23 cellular contexts compared by ENCODE assay signal in the genomic region with DNA sequence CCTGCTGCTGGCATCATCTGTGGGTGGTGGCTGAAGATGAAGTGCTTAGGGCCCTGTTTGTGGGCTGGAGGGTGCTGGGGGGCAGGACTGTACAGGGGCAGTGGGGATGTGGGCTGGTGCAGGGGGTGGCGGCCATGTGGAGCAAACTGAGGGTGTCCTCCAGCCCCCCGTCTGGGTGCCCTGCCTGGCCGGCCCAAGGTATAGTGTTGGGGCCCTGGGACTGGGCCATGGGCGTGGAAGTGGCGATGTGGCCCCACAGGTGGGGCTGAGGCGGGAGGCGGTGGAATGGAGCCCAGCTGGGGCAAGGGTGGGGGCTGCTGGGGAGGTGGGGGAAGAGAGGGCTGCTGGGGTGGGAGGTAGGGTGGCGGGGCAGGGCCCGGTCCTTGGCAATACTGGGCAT. TPM values are rescaled to one million over a fixed set of nuclear protein-coding genes. Genes with fewer than 3 reads are reported as not detected.
A peak's percentile ranks its signal among the peaks of the same experiment; 100 is the strongest.
DNase-seq lines count a peak whose midpoint lies in the region; ATAC-seq and TF ChIP-seq lines count a peak whose summit lies in the region.
"Had no signal": no experiment of that assay in that cellular context is flagged by ENCODE, and none has a peak within 500 bp of the region (broad histone marks: within the 10 kb centered on the region; RNA-seq: fewer than 3 reads in every experiment).

No MANE protein-coding gene starts in this region.

- POLR2A ChIA-PET in HEK293 (lab: Yijun Ruan, JAX), result interaction anchor here (1.3 kb wide), 1 partner anchor 9 kb away, joined by 6 read pairs; the partner anchor contains the start of gene KDM5C

- DNase-seq in posterior vena cava (ENCODE audit: low spot score) (peak; percentile 70), aorta (peak in 1 of 2 donors; percentile 34), dedifferentiated amniotic fluid mesenchymal stem cell (ENCODE audit: extremely low spot score) (no peak)
- no peak for DNase-seq in stimulated activated CD4-positive, alpha-beta T cell treated with anti-CD3 and anti-CD28 coated beads, Interleukin-4, amount 100 ng/mL, for 1 hour
- DNase-seq: AML-193; CD4-positive, alpha-beta memory T cell; CD4-positive, CD25-positive, alpha-beta regulatory T cell; CD8-positive, alpha-beta memory T cell; COR-L47; DMS 273 treated with DMSO at 0.1 percent for 48 hours; DMS153; DMS53; DMS79; DND-41; EL; GDM1 had no signal

- peak; percentile 3 for ATAC-seq in aorta (ENCODE audit: low FRiP score)
- ATAC-seq in GM21576 (IDR thresholded peaks at IDR 0.05; ENCODE audit: unreplicated experiment), result no peak
- ATAC-seq: A549, GM12878 had no signal

- H3K9me3 ChIP-seq in HEK293 (ENCODE audit: control insufficient read depth, insufficient read depth, low read depth, low read length) (no peaks in the 10 kb centered on the region), aorta (ENCODE audit: control insufficient read depth, low read length) (no peaks in the 10 kb centered on the region)
- H3K9me3 ChIP-seq: A549; BLaER1 treated with 17β-estradiol and CSF1 and Interleukin-3, amounts not matched to agents 10 nM and 100 nM had no signal

- intact Hi-C loops in posterior vena cava (cut with DNase I) (no loop called here), aorta (cut with DNase I) (no loop called here)

- WGBS in aorta, 2 donors, result 96 to 98% methylated on average over 7 to 9 of the region's 9 CpGs

- H3K36me3 ChIP-seq in HEK293 (ENCODE audit: control insufficient read depth in 2 of 2, insufficient read depth in 1 of 2, low read length in 2 of 2) (peaks cover 0 to 16% of the 10 kb centered on the region in 2 experiments; a peak in 1 of 3 replicates), aorta (ENCODE audit: control insufficient read depth in 1 of 2, insufficient read depth in 2 of 2, low read length in 1 of 2) (no peaks in the 10 kb centered on the region)

- CTCF ChIA-PET in HEK293 (lab: Yijun Ruan, JAX), result interaction anchor here (0.6 to 1.0 kb wide), 2 partner anchors 8 to 12 kb away, joined by 3 to 6 read pairs; no protein-coding TSS in a partner anchor

- TF ChIP-seq CTCF in 22Rv1 (IDR thresholded peaks at IDR 0.05), result no peak
- TF ChIP-seq CTCF in HEK293 (tag by site-specific recombination; IDR thresholded peaks at IDR 0.05), result no peak

- H3K4me1 ChIP-seq in HEK293 (ENCODE audit: control insufficient read depth, insufficient read depth, low read length) (no peaks in the 10 kb centered on the region), aorta (ENCODE audit: control insufficient read depth in 1 of 2, insufficient read depth in 2 of 2, low read length in 2 of 2) (no peaks in the 10 kb centered on the region)
- H3K4me1 ChIP-seq: A549; BLaER1 treated with 17β-estradiol and CSF1 and Interleukin-3, amounts not matched to agents 10 nM and 100 nM had no signal

- H3K27me3 ChIP-seq in aorta (ENCODE audit: control insufficient read depth in 1 of 2, insufficient read depth in 2 of 2, low read length in 1 of 2), result no peaks in the 10 kb centered on the region

- H3K27ac ChIP-seq in 22Rv1, result 0 out of 2 replicates have a peak overlapping the region, but pooled peaks have one; percentile 87
- no peak overlapping the region for H3K27ac ChIP-seq in HEK293 (ENCODE audit: extremely low read depth, low read depth, low read length)
- H3K27ac ChIP-seq in aorta (ENCODE audit: low read depth in 1 of 2, low read length in 2 of 2), result no peak overlapping the region
- H3K27ac ChIP-seq: A549; BLaER1 treated with 17β-estradiol and CSF1 and Interleukin-3, amounts not matched to agents 10 nM and 100 nM; C4-2B had no signal

- no peak overlapping the region for H3K4me3 ChIP-seq in HEK293 (ENCODE audit: low read depth, low read length)
- H3K4me3 ChIP-seq in aorta (ENCODE audit: low read length in 2 of 2), result no peak overlapping the region
- H3K4me3 ChIP-seq: A549; BLaER1 treated with 17β-estradiol and CSF1 and Interleukin-3, amounts not matched to agents 10 nM and 100 nM; GM12878 had no signal

TF ChIP-seq in HEK293, 187 proteins besides CTCF, POLR2A, EP300 and RAD21:
- TF ChIP-seq EGR2 (tag by site-specific recombination; IDR thresholded peaks at IDR 0.05; ENCODE audit: low read depth), result peak; percentile 69
- no peak for TF ChIP-seq SP3 (tag by site-specific recombination; IDR thresholded peaks at IDR 0.05)
- peak; percentile 39 for TF ChIP-seq ZFHX2 (tag by site-specific recombination; conservative IDR thresholded peaks at IDR 0.05)

RNA-seq across cellular contexts. Expression of gene KDM5C, which starts 9.5 kb away (rescaled TPM):
- 10 to 100 TPM; 66.0 to 77.8 TPM for total RNA-seq in posterior vena cava
- 100 to 1,000 TPM in 1 of 2 donors, 10 to 100 TPM in 1; 78.7 to 118 TPM for total RNA-seq in aorta
- polyA plus RNA-seq in aorta, result 10 to 100 TPM; 14.0 to 37.1 TPM

RNA-seq across cellular contexts. Expression of gene IQSEC2, which starts 46.9 kb away (rescaled TPM):
- total RNA-seq in posterior vena cava (1 to 10 TPM; 8.3 to 9.4 TPM), aorta (10 to 100 TPM; 17.1 to 27.4 TPM)
- 10 to 100 TPM; 15.2 to 15.4 TPM for polyA plus RNA-seq in aorta
